ENCODE assay signal across 1 cellular context in the genomic region with DNA sequence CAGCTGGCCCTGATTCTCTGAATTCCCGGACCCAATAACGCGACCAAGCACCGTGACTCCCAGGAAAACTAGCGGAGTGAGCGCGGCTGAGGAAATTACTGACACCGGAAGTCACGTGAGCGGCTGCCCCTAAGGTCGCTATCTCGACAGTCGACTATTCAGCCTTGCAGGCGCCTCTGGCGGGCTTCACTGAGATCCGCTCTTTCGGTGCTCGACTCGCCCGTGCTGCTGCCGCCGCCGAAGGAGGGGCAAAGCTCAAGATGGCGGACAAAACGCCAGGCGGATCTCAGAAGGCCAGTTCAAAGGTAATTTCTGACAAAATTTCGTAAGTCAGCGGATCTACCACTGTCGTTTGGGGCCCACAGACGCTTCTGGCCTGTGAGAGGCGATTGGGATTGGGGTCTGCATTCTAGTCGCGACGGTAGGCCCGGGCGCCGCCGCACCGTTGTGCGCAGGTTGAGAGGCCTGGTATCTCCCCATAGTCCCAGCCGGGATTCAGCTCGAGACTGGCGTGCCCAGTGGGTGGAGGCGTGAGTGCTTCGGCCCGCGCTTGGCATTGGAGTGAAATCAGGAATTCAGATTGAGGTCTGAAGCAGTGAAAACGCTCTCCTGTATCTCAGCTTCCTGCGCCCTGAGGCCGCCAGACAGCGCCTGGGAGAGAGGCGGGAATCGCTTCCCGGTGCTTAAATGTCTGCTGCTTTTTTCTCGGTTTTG.
A peak's percentile ranks its signal among the peaks of the same experiment; 100 is the strongest.
TF ChIP-seq lines count a peak whose summit lies in the region.

A gene (plus strand): TSS at position 202 of the 714 bp plus-strand sequence. CDS start 59 bp downstream, at position 261.

TF ChIP-seq in K562, 482 proteins besides CTCF, POLR2A, EP300 and RAD21 (continued from another document and continues in another):
- TF ChIP-seq, protein P1, sequence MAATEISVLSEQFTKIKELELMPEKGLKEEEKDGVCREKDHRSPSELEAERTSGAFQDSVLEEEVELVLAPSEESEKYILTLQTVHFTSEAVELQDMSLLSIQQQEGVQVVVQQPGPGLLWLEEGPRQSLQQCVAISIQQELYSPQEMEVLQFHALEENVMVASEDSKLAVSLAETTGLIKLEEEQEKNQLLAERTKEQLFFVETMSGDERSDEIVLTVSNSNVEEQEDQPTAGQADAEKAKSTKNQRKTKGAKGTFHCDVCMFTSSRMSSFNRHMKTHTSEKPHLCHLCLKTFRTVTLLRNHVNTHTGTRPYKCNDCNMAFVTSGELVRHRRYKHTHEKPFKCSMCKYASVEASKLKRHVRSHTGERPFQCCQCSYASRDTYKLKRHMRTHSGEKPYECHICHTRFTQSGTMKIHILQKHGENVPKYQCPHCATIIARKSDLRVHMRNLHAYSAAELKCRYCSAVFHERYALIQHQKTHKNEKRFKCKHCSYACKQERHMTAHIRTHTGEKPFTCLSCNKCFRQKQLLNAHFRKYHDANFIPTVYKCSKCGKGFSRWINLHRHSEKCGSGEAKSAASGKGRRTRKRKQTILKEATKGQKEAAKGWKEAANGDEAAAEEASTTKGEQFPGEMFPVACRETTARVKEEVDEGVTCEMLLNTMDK (IDR thresholded peaks at IDR 0.05; ENCODE audit: borderline replicate concordance, insufficient read depth, low read depth, low read length, poor library complexity, severe bottlenecking), result peak; percentile 25
- TF ChIP-seq, protein P2, sequence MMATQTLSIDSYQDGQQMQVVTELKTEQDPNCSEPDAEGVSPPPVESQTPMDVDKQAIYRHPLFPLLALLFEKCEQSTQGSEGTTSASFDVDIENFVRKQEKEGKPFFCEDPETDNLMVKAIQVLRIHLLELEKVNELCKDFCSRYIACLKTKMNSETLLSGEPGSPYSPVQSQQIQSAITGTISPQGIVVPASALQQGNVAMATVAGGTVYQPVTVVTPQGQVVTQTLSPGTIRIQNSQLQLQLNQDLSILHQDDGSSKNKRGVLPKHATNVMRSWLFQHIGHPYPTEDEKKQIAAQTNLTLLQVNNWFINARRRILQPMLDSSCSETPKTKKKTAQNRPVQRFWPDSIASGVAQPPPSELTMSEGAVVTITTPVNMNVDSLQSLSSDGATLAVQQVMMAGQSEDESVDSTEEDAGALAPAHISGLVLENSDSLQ (IDR thresholded peaks at IDR 0.05), result 0 out of 2 replicates have a peak, but pooled peaks have one; percentile 37
- TF ChIP-seq SMAD1 (IDR thresholded peaks at IDR 0.05; ENCODE audit: low read depth, low read length, partially characterized antibody), result peak; percentile 67
- TF ChIP-seq RAD51 (IDR thresholded peaks at IDR 0.05; ENCODE audit: borderline replicate concordance, low read depth), result peak; percentile 96
- TF ChIP-seq, protein P3, sequence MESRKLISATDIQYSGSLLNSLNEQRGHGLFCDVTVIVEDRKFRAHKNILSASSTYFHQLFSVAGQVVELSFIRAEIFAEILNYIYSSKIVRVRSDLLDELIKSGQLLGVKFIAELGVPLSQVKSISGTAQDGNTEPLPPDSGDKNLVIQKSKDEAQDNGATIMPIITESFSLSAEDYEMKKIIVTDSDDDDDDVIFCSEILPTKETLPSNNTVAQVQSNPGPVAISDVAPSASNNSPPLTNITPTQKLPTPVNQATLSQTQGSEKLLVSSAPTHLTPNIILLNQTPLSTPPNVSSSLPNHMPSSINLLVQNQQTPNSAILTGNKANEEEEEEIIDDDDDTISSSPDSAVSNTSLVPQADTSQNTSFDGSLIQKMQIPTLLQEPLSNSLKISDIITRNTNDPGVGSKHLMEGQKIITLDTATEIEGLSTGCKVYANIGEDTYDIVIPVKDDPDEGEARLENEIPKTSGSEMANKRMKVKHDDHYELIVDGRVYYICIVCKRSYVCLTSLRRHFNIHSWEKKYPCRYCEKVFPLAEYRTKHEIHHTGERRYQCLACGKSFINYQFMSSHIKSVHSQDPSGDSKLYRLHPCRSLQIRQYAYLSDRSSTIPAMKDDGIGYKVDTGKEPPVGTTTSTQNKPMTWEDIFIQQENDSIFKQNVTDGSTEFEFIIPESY (CRISPR knock-in tag; IDR thresholded peaks at IDR 0.05), result no peak; the same call in 1 of the 2 replicates
- TF ChIP-seq, protein P4, sequence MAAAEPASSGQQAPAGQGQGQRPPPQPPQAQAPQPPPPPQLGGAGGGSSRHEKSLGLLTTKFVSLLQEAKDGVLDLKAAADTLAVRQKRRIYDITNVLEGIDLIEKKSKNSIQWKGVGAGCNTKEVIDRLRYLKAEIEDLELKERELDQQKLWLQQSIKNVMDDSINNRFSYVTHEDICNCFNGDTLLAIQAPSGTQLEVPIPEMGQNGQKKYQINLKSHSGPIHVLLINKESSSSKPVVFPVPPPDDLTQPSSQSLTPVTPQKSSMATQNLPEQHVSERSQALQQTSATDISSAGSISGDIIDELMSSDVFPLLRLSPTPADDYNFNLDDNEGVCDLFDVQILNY (CRISPR knock-in tag; IDR thresholded peaks at IDR 0.05), result peak; percentile 80; the same call in 1 of the 2 replicates
- peak; percentile 40; the same call in 1 of the 2 replicates for TF ChIP-seq MAFK (IDR thresholded peaks at IDR 0.05; ENCODE audit: low read length)
- TF ChIP-seq ZNF695 (CRISPR knock-in tag; IDR thresholded peaks at IDR 0.05), result no peak
- TF ChIP-seq NFE2L1 (tag; IDR thresholded peaks at IDR 0.05; ENCODE audit: borderline replicate concordance, low read depth), result no peak
- TF ChIP-seq FOXK2 (conservative IDR thresholded peaks at IDR 0.05 in 1 of 2, IDR thresholded peaks at IDR 0.05 in 1 of 2; ENCODE audit: low read depth in 2 of 2), result peak in 1 of 2 experiments; percentile 95
- TF ChIP-seq NEUROD1 (IDR thresholded peaks at IDR 0.05; ENCODE audit: borderline replicate concordance, low read depth, low read length, partially characterized antibody), result peak; percentile 87
- peak; percentile 87 for TF ChIP-seq L3MBTL2 (IDR thresholded peaks at IDR 0.05)
- no peak for TF ChIP-seq TAL1 (IDR thresholded peaks at IDR 0.05)
- no peak for TF ChIP-seq ZNF184 (CRISPR knock-in tag; IDR thresholded peaks at IDR 0.05)
- no peak for TF ChIP-seq ARHGAP35 (IDR thresholded peaks at IDR 0.05; ENCODE audit: partially characterized antibody)
- no peak for TF ChIP-seq MTA2 (IDR thresholded peaks at IDR 0.05; ENCODE audit: low read depth)
- TF ChIP-seq THRAP3 (IDR thresholded peaks at IDR 0.05; ENCODE audit: borderline replicate concordance), result no peak
- no peak for TF ChIP-seq CHD4 (IDR thresholded peaks at IDR 0.05; ENCODE audit: insufficient read depth, insufficient replicate concordance, low read depth, low read length, poor library complexity, severe bottlenecking)
- TF ChIP-seq, protein P5, sequence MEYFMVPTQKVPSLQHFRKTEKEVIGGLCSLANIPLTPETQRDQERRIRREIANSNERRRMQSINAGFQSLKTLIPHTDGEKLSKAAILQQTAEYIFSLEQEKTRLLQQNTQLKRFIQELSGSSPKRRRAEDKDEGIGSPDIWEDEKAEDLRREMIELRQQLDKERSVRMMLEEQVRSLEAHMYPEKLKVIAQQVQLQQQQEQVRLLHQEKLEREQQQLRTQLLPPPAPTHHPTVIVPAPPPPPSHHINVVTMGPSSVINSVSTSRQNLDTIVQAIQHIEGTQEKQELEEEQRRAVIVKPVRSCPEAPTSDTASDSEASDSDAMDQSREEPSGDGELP (CRISPR knock-in tag; IDR thresholded peaks at IDR 0.05; ENCODE audit: borderline replicate concordance), result peak; percentile 97
- TF ChIP-seq PHTF2 (CRISPR knock-in tag; IDR thresholded peaks at IDR 0.05), result no peak
- TF ChIP-seq, protein P6, sequence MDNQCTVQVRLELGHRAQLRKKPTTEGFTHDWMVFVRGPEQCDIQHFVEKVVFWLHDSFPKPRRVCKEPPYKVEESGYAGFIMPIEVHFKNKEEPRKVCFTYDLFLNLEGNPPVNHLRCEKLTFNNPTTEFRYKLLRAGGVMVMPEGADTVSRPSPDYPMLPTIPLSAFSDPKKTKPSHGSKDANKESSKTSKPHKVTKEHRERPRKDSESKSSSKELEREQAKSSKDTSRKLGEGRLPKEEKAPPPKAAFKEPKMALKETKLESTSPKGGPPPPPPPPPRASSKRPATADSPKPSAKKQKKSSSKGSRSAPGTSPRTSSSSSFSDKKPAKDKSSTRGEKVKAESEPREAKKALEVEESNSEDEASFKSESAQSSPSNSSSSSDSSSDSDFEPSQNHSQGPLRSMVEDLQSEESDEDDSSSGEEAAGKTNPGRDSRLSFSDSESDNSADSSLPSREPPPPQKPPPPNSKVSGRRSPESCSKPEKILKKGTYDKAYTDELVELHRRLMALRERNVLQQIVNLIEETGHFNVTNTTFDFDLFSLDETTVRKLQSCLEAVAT (IDR thresholded peaks at IDR 0.05), result peak in 1 of 2 experiments; percentile 100; a peak in 2 of 4 replicates
- TF ChIP-seq NR2F6 (CRISPR knock-in tag; IDR thresholded peaks at IDR 0.05), result 0 out of 2 replicates have a peak, but pooled peaks have one; percentile 12
- TF ChIP-seq NCOR1 (IDR thresholded peaks at IDR 0.05), result peak; percentile 63
- TF ChIP-seq SOX6 (IDR thresholded peaks at IDR 0.05), result peak; percentile 32; the same call in 1 of the 2 replicates
- no peak for TF ChIP-seq JUNB (CRISPR knock-in tag; conservative IDR thresholded peaks at IDR 0.05)
- TF ChIP-seq, protein P7, sequence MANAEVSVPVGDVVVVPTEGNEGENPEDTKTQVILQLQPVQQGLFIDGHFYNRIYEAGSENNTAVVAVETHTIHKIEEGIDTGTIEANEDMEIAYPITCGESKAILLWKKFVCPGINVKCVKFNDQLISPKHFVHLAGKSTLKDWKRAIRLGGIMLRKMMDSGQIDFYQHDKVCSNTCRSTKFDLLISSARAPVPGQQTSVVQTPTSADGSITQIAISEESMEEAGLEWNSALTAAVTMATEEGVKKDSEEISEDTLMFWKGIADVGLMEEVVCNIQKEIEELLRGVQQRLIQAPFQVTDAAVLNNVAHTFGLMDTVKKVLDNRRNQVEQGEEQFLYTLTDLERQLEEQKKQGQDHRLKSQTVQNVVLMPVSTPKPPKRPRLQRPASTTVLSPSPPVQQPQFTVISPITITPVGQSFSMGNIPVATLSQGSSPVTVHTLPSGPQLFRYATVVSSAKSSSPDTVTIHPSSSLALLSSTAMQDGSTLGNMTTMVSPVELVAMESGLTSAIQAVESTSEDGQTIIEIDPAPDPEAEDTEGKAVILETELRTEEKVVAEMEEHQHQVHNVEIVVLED (CRISPR knock-in tag; IDR thresholded peaks at IDR 0.05), result peak; percentile 58; the same call in 1 of the 2 replicates
- peak; percentile 43 for TF ChIP-seq SAP30 (IDR thresholded peaks at IDR 0.05; ENCODE audit: borderline replicate concordance, insufficient read depth, low read depth, low read length, poor library complexity, severe bottlenecking)
- TF ChIP-seq LCOR (CRISPR knock-in tag; IDR thresholded peaks at IDR 0.05), result peak; percentile 82
- TF ChIP-seq RUNX1 (IDR thresholded peaks at IDR 0.05; ENCODE audit: low read depth), result no peak
- TF ChIP-seq, protein P8, sequence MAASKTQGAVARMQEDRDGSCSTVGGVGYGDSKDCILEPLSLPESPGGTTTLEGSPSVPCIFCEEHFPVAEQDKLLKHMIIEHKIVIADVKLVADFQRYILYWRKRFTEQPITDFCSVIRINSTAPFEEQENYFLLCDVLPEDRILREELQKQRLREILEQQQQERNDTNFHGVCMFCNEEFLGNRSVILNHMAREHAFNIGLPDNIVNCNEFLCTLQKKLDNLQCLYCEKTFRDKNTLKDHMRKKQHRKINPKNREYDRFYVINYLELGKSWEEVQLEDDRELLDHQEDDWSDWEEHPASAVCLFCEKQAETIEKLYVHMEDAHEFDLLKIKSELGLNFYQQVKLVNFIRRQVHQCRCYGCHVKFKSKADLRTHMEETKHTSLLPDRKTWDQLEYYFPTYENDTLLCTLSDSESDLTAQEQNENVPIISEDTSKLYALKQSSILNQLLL (CRISPR knock-in tag; IDR thresholded peaks at IDR 0.05; ENCODE audit: borderline replicate concordance), result no peak
- TF ChIP-seq MTA1 (IDR thresholded peaks at IDR 0.05; ENCODE audit: borderline replicate concordance), result peak; percentile 85
- peak; percentile 87 for TF ChIP-seq PHF21A (IDR thresholded peaks at IDR 0.05; ENCODE audit: borderline replicate concordance, low read depth)
- peak in 1 of 2 experiments; percentile 40; a peak in 2 of 4 replicates for TF ChIP-seq SIX5 (IDR thresholded peaks at IDR 0.05; ENCODE audit: borderline replicate concordance in 1 of 2, insufficient read depth in 1 of 2, low read depth in 1 of 2, low read length in 2 of 2)
- TF ChIP-seq RNF2 (IDR thresholded peaks at IDR 0.05), result peak; percentile 85
- TF ChIP-seq, protein P9, sequence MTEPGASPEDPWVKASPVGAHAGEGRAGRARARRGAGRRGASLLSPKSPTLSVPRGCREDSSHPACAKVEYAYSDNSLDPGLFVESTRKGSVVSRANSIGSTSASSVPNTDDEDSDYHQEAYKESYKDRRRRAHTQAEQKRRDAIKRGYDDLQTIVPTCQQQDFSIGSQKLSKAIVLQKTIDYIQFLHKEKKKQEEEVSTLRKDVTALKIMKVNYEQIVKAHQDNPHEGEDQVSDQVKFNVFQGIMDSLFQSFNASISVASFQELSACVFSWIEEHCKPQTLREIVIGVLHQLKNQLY (CRISPR knock-in tag; conservative IDR thresholded peaks at IDR 0.05), result no peak
- peak; percentile 77 for TF ChIP-seq CBFA2T2 (conservative IDR thresholded peaks at IDR 0.05)
- TF ChIP-seq, protein P10, sequence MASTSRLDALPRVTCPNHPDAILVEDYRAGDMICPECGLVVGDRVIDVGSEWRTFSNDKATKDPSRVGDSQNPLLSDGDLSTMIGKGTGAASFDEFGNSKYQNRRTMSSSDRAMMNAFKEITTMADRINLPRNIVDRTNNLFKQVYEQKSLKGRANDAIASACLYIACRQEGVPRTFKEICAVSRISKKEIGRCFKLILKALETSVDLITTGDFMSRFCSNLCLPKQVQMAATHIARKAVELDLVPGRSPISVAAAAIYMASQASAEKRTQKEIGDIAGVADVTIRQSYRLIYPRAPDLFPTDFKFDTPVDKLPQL (IDR thresholded peaks at IDR 0.05; ENCODE audit: extremely low read depth, insufficient read length), result peak; percentile 67
- TF ChIP-seq, protein P11, sequence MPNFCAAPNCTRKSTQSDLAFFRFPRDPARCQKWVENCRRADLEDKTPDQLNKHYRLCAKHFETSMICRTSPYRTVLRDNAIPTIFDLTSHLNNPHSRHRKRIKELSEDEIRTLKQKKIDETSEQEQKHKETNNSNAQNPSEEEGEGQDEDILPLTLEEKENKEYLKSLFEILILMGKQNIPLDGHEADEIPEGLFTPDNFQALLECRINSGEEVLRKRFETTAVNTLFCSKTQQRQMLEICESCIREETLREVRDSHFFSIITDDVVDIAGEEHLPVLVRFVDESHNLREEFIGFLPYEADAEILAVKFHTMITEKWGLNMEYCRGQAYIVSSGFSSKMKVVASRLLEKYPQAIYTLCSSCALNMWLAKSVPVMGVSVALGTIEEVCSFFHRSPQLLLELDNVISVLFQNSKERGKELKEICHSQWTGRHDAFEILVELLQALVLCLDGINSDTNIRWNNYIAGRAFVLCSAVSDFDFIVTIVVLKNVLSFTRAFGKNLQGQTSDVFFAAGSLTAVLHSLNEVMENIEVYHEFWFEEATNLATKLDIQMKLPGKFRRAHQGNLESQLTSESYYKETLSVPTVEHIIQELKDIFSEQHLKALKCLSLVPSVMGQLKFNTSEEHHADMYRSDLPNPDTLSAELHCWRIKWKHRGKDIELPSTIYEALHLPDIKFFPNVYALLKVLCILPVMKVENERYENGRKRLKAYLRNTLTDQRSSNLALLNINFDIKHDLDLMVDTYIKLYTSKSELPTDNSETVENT (CRISPR knock-in tag; IDR thresholded peaks at IDR 0.05), result 0 out of 2 replicates have a peak, but pooled peaks have one; percentile 20
- no peak for TF ChIP-seq SLC30A9 (CRISPR knock-in tag; IDR thresholded peaks at IDR 0.05)
- peak; percentile 88 for TF ChIP-seq NCOA4 (IDR thresholded peaks at IDR 0.05; ENCODE audit: partially characterized antibody)
- TF ChIP-seq MBD2 (IDR thresholded peaks at IDR 0.05; ENCODE audit: borderline replicate concordance, low read depth), result peak; percentile 22; the same call in 1 of the 2 replicates
